ENCODE assay signal across 6 cellular contexts in genomic region chr5:116265506-116265905, GRCh38.
"Had no signal": no experiment of that assay in that cellular context is flagged by ENCODE, and none has a peak within 500 bp of the region (broad histone marks: within the 10 kb centered on the region; RNA-seq: fewer than 3 reads in every experiment).

No MANE protein-coding gene starts in this region.

- DNase-seq: H9, HCEC 1CT, IMR-90, KG1 had no signal

- H3K4me2 ChIP-seq: GM23338 had no signal

- H3K4me3 Mint-ChIP-seq: GM23338, H9 had no signal

- H2AFZ ChIP-seq: GM23338 had no signal

- H3K4me3 ChIP-seq: GM23338, K562 had no signal

- H3K27ac Mint-ChIP-seq: GM23338, H9 had no signal

- H3K9me3 Mint-ChIP-seq: GM23338 had no signal

- ATAC-seq: GM23338, K562 had no signal
